ENCODE assay signal across 8 cellular contexts in genomic region chr17:75159196-75160031, GRCh38. TPM values are rescaled to one million over a fixed set of nuclear protein-coding genes. Genes with fewer than 3 reads are reported as not detected.
DNase-seq lines count a peak whose midpoint lies in the region; ATAC-seq and TF ChIP-seq lines count a peak whose summit lies in the region.
"Had no signal": no experiment of that assay in that cellular context is flagged by ENCODE, and none has a peak within 500 bp of the region (broad histone marks: within the 10 kb centered on the region; RNA-seq: fewer than 3 reads in every experiment).

No MANE protein-coding gene starts in this region.

- CTCF ChIA-PET in mammary epithelial cell (lab: Charles Lee; ENCODE audit: low non-redundant PET): interaction anchor here (0.6 to 1.0 kb wide), 2 partner anchors 12 to 45 kb away, joined by 4 to 7 read pairs; no protein-coding TSS in a partner anchor

- H3K9ac ChIP-seq in mammary epithelial cell (ENCODE audit: insufficient read depth, low read length) (no peak overlapping the region), trophoblast cell (ENCODE audit: low read length) (no peak overlapping the region)

- BruUV-seq in mammary epithelial cell (replicated peaks; lab: Mats Ljungman, UMichigan): no TSS peak

- H3K14ac ChIP-seq in trophoblast cell (ENCODE audit: low read length): no peak overlapping the region

- no peak overlapping the region for H4K91ac ChIP-seq in trophoblast cell (ENCODE audit: low read depth, low read length)

- H3K27ac ChIP-seq in mammary epithelial cell (ENCODE audit: insufficient read depth, low read depth, low read length): peak overlapping the region; percentile 76
- H3K27ac ChIP-seq in trophoblast cell (ENCODE audit: low read depth, low read length): no peak overlapping the region

- H4K20me1 ChIP-seq in mammary epithelial cell (ENCODE audit: insufficient read depth, low read length): no peaks in the 10 kb centered on the region

- H3K79me1 ChIP-seq in trophoblast cell (ENCODE audit: low read length): no peaks in the 10 kb centered on the region

- H4K8ac ChIP-seq in trophoblast cell (ENCODE audit: low read depth, low read length): no peak overlapping the region

- H3K36me3 ChIP-seq in mammary epithelial cell (ENCODE audit: insufficient read depth, low read length): no peaks in the 10 kb centered on the region
- peaks cover 0 to 6% of the 10 kb centered on the region in 2 experiments for H3K36me3 ChIP-seq in trophoblast cell (ENCODE audit: control insufficient read depth in 1 of 2, insufficient read depth in 2 of 2, low read length in 2 of 2)

- no peaks in the 10 kb centered on the region for H3K79me2 ChIP-seq in mammary epithelial cell (ENCODE audit: insufficient read depth, low read length)
- no peaks in the 10 kb centered on the region for H3K79me2 ChIP-seq in trophoblast cell (ENCODE audit: control insufficient read depth, insufficient read depth, low read length, poor library complexity)

- no peak overlapping the region for H3K18ac ChIP-seq in trophoblast cell (ENCODE audit: low read length)

- H3K4me2 ChIP-seq in mammary epithelial cell (ENCODE audit: insufficient read depth, low read depth, low read length): no peak overlapping the region
- no peak overlapping the region for H3K4me2 ChIP-seq in trophoblast cell (ENCODE audit: low read length)

- DNase-seq in LoVo (ENCODE audit: low spot score): peak; percentile 47
- peak; percentile 90 for DNase-seq in mammary epithelial cell
- DNase-seq in trophoblast cell: peak; percentile 96 to 98
- DNase-seq in activated CD8-positive, alpha-beta memory T cell treated with anti-CD3 and anti-CD28 coated beads, Interleukin-2, amount 50 U/mL, for 4 hours: no peak
- DNase-seq: effector memory CD8-positive, alpha-beta T cell; NCI-H69 had no signal

- no peak overlapping the region for H2AK5ac ChIP-seq in trophoblast cell (ENCODE audit: low read length)

- H4K12ac ChIP-seq in trophoblast cell (ENCODE audit: low read depth, low read length): no peak overlapping the region

- WGBS in mammary epithelial cell (ENCODE audit: low coverage, missing lambda C conversion rate): 80% methylated on average over 4 of the region's 4 CpGs
- no CpG with 5 or more reads among the region's 4 CpGs for WGBS in trophoblast cell (ENCODE audit: extremely low coverage, insufficient coverage, insufficient read length)

- H2BK5ac ChIP-seq in trophoblast cell (ENCODE audit: low read depth, low read length, poor library complexity): no peak overlapping the region

- dilution Hi-C loops in mammary epithelial cell (cut with HindIII; ENCODE audit: low sequenced_read_pairs): no loop called here

- H3K4me3 ChIP-seq in mammary epithelial cell (replicated peaks in 1 of 3; ENCODE audit: insufficient read depth in 1 of 3, low read depth in 2 of 3, low read length in 3 of 3) (no peak overlapping the region), trophoblast cell (ENCODE audit: low read depth, low read length) (no peak overlapping the region)

- intact Hi-C loops in mammary epithelial cell (cut with micrococcal nuclease): no loop called here

- no peak overlapping the region for H2BK120ac ChIP-seq in trophoblast cell (ENCODE audit: insufficient read depth, low read length, poor library complexity)

- H3K9me3 ChIP-seq in mammary epithelial cell (replicated peaks; ENCODE audit: insufficient read depth, low read length) (no peaks in the 10 kb centered on the region), trophoblast cell (ENCODE audit: insufficient read depth, low read depth, low read length) (no peaks in the 10 kb centered on the region)

- H3K27me3 ChIP-seq in mammary epithelial cell (ENCODE audit: insufficient read depth, low read length) (no peaks in the 10 kb centered on the region), trophoblast cell (ENCODE audit: insufficient read depth, low read length) (no peaks in the 10 kb centered on the region)

- in situ Hi-C loops in mammary epithelial cell (cut with MboI; ENCODE audit: low sequenced_read_pairs in 2 of 2): no loop called here

- H3K23ac ChIP-seq in trophoblast cell (ENCODE audit: low read length): no peak overlapping the region

- H2AFZ ChIP-seq in mammary epithelial cell (ENCODE audit: low read depth, low read length) (no peak overlapping the region), trophoblast cell (ENCODE audit: insufficient read depth, low read length, poor library complexity) (no peak overlapping the region)

- no peak for TF ChIP-seq CTCF in mammary epithelial cell (conservative IDR thresholded peaks at IDR 0.05 in 1 of 2, IDR thresholded peaks at IDR 0.05 in 1 of 2; ENCODE audit: extremely low read depth in 1 of 2, insufficient read depth in 1 of 2, low read depth in 1 of 2, low read length in 2 of 2)

- no peak overlapping the region for H2BK12ac ChIP-seq in trophoblast cell (ENCODE audit: low read length)

- H3K4me1 ChIP-seq in mammary epithelial cell (ENCODE audit: insufficient read depth, low read length): peaks cover 22% of the 10 kb centered on the region
- H3K4me1 ChIP-seq in trophoblast cell (ENCODE audit: control insufficient read depth in 1 of 2, insufficient read depth in 2 of 2, low read length in 2 of 2): peaks cover 0 to 10% of the 10 kb centered on the region in 2 experiments

- H3K4ac ChIP-seq in trophoblast cell (ENCODE audit: low read depth, low read length): no peak overlapping the region

- ATAC-seq in GM18858 (IDR thresholded peaks at IDR 0.05; ENCODE audit: unreplicated experiment): no peak
- no peak for ATAC-seq in GM18909 (IDR thresholded peaks at IDR 0.05; ENCODE audit: poor library complexity, unreplicated experiment)
- ATAC-seq: effector memory CD8-positive, alpha-beta T cell had no signal

RNA-seq across cellular contexts. Expression of gene JPT1, which starts 5.1 kb away (rescaled TPM):
- 100 to 1,000 TPM; 107 to 223 TPM for total RNA-seq in mammary epithelial cell
- polyA plus RNA-seq in mammary epithelial cell: 280 TPM
- 110 TPM for polyA minus RNA-seq in mammary epithelial cell
- 301 and 304 TPM in 2 replicates for polyA plus RNA-seq in trophoblast cell (2013)

RNA-seq across cellular contexts. Expression of gene SUMO2, which starts 23.3 kb away (rescaled TPM):
- total RNA-seq in mammary epithelial cell: 100 to 1,000 TPM in 1 of 2 donors, 10 to 100 TPM in 1; 49.7 to 279 TPM
- polyA plus RNA-seq in mammary epithelial cell: 71.8 TPM
- polyA minus RNA-seq in mammary epithelial cell: 141 TPM
- 194 and 209 TPM in 2 replicates for polyA plus RNA-seq in trophoblast cell (2013)

RNA-seq across cellular contexts. Expression of gene NT5C, which starts 27.9 kb away (rescaled TPM):
- total RNA-seq in mammary epithelial cell: 10 to 100 TPM; 45.7 to 65.7 TPM
- polyA plus RNA-seq in mammary epithelial cell: 37.9 TPM
- polyA minus RNA-seq in mammary epithelial cell: 27.5 TPM
- polyA plus RNA-seq in trophoblast cell (2013): 45.3 and 47.2 TPM in 2 replicates

RNA-seq across cellular contexts. Expression of gene NUP85, which starts 46.1 kb away (rescaled TPM):
- total RNA-seq in mammary epithelial cell: 10 to 100 TPM; 28.2 to 60.8 TPM
- 75.8 TPM for polyA plus RNA-seq in mammary epithelial cell
- polyA minus RNA-seq in mammary epithelial cell: 144 TPM
- polyA plus RNA-seq in trophoblast cell (2013): 48.2 and 51.5 TPM in 2 replicates

RNA-seq across cellular contexts. Expression of gene ARMC7, which starts 49.6 kb away (rescaled TPM):
- total RNA-seq in mammary epithelial cell: 1 to 10 TPM; 2.8 to 8.3 TPM
- 8.6 TPM for polyA plus RNA-seq in mammary epithelial cell
- 4.9 TPM for polyA minus RNA-seq in mammary epithelial cell
- polyA plus RNA-seq in trophoblast cell (2013): 8.6 and 8.7 TPM in 2 replicates
